14 cellular contexts compared by ENCODE assay signal in genomic region chr11:123047265-123047946, GRCh38. TPM values are rescaled to one million over a fixed set of nuclear protein-coding genes. Genes with fewer than 3 reads are reported as not detected.
DNase-seq lines count a peak whose midpoint lies in the region; ATAC-seq and TF ChIP-seq lines count a peak whose summit lies in the region.
"Had no signal": no experiment of that assay in that cellular context is flagged by ENCODE, and none has a peak within 500 bp of the region (broad histone marks: within the 10 kb centered on the region; RNA-seq: fewer than 3 reads in every experiment).

No MANE protein-coding gene starts in this region.

- DNase-seq in SK-N-SH = no peak
- DNase-seq in NCI-H146 (lab: John Stamatoyannopoulos, UW) = peak; percentile 38
- peak; percentile 61 for DNase-seq in mucosa of gallbladder (ENCODE audit: low spot score)
- DNase-seq in spleen = no peak
- no peak for DNase-seq in dedifferentiated amniotic fluid mesenchymal stem cell (ENCODE audit: extremely low spot score)
- DNase-seq in prostate gland (ENCODE audit: low spot score) = no peak
- DNase-seq: ACHN; Calu3; CD4-positive, CD25-positive, alpha-beta regulatory T cell; DMS 273 treated with DMSO at 0.1 percent for 48 hours had no signal

- TF ChIP-seq CTCF in SK-N-SH (IDR thresholded peaks at IDR 0.05) = no peak
- TF ChIP-seq CTCF in spleen (IDR thresholded peaks at IDR 0.05 in 8 of 11, conservative IDR thresholded peaks at IDR 0.05 in 3 of 11) = no peak
- TF ChIP-seq CTCF in prostate gland (IDR thresholded peaks at IDR 0.05) = no peak

- intact Hi-C loops in spleen (cut with DNase I; ENCODE audit: low total_unique reads) (no loop called here), prostate gland (cut with DNase I) (no loop called here)

- no peak overlapping the region for H3K27ac ChIP-seq in SK-N-SH (ENCODE audit: low read depth in 2 of 2, low read length in 1 of 2)
- H3K27ac ChIP-seq in spleen = peak overlapping the region in 5 of 8 donors; percentile 36 to 72 (median 51)
- H3K27ac ChIP-seq in prostate gland = no peak overlapping the region
- H3K27ac ChIP-seq: BLaER1 treated with 17β-estradiol and CSF1 and Interleukin-3, amounts not matched to agents 10 nM and 100 nM; HL-60 had no signal

- TF ChIP-seq POLR2A in spleen (IDR thresholded peaks at IDR 0.05) (no peak), prostate gland (IDR thresholded peaks at IDR 0.05) (no peak)

- H3K27me3 ChIP-seq in SK-N-SH (ENCODE audit: insufficient read depth) (no peaks in the 10 kb centered on the region), spleen (replicated peaks in 1 of 7) (no peaks in the 10 kb centered on the region), prostate gland (replicated peaks; ENCODE audit: insufficient read depth) (no peaks in the 10 kb centered on the region)
- H3K27me3 ChIP-seq: BLaER1 treated with 17β-estradiol and CSF1 and Interleukin-3, amounts not matched to agents 10 nM and 100 nM had no signal

- ATAC-seq in SK-N-SH treated with all-trans-retinoic acid at 6 μM for 48 hours = no peak
- ATAC-seq in HG02981 (IDR thresholded peaks at IDR 0.05; ENCODE audit: unreplicated experiment) = no peak

- POLR2A ChIA-PET in SK-N-SH (lab: Yijun Ruan, JAX) = interaction anchor here (1.1 to 1.3 kb wide), 2 partner anchors 10 to 15 kb away, joined by 5 to 6 read pairs; partner anchors contain the start of gene HSPA8

- H3K9ac ChIP-seq in SK-N-SH = no peak overlapping the region
- H3K9ac ChIP-seq: BLaER1 treated with 17β-estradiol and CSF1 and Interleukin-3, amounts not matched to agents 10 nM and 100 nM had no signal

- H3K9me2 ChIP-seq in SK-N-SH = no peaks in the 10 kb centered on the region

- H2AFZ ChIP-seq in SK-N-SH (ENCODE audit: low read depth) = no peak overlapping the region

- 75% methylated on average over 18 of the region's 18 CpGs for WGBS in SK-N-SH (ENCODE audit: low lambda C conversion rate)
- 73 to 86% (median 77%) methylated on average over 18 of the region's 18 CpGs for WGBS in spleen, 5 donors
- WGBS in prostate gland = 81% methylated on average over 18 of the region's 18 CpGs

- H3K36me3 ChIP-seq in SK-N-SH (replicated peaks in 1 of 2; ENCODE audit: control insufficient read depth in 1 of 2, insufficient read depth in 2 of 2, low read length in 1 of 2) = no peaks in the 10 kb centered on the region
- peaks cover 0 to 10% (median 0%) of the 10 kb centered on the region in 6 donors for H3K36me3 ChIP-seq in spleen
- H3K36me3 ChIP-seq in prostate gland = no peaks in the 10 kb centered on the region

- H3K9me3 ChIP-seq in SK-N-SH (no peaks in the 10 kb centered on the region), spleen (no peaks in the 10 kb centered on the region), prostate gland (no peaks in the 10 kb centered on the region)
- H3K9me3 ChIP-seq: BLaER1 treated with 17β-estradiol and CSF1 and Interleukin-3, amounts not matched to agents 10 nM and 100 nM had no signal

- TF ChIP-seq RAD21 in SK-N-SH (IDR thresholded peaks at IDR 0.05; ENCODE audit: low read length) = no peak

- H4K20me1 ChIP-seq in SK-N-SH (ENCODE audit: insufficient read depth) = no peaks in the 10 kb centered on the region

- CTCF ChIA-PET in SK-N-SH (lab: Yijun Ruan, JAX) = interaction anchor here (1.8 to 4.9 kb wide), 4 partner anchors 10 to 266 kb away, joined by 5 to 34 read pairs (median 12); no protein-coding TSS in a partner anchor

- H3K79me2 ChIP-seq in SK-N-SH (ENCODE audit: insufficient read depth) = no peaks in the 10 kb centered on the region

- H3K4me3 ChIP-seq in SK-N-SH (ENCODE audit: low read depth in 2 of 2, low read length in 1 of 2) = no peak overlapping the region
- no peak overlapping the region for H3K4me3 ChIP-seq in spleen
- H3K4me3 ChIP-seq in prostate gland = no peak overlapping the region
- H3K4me3 ChIP-seq: BLaER1 treated with 17β-estradiol and CSF1 and Interleukin-3, amounts not matched to agents 10 nM and 100 nM had no signal

- no peaks in the 10 kb centered on the region for H3K4me1 ChIP-seq in SK-N-SH (ENCODE audit: control insufficient read depth in 1 of 2, insufficient read depth in 2 of 2, low read depth in 1 of 2, low read length in 1 of 2)
- no peaks in the 10 kb centered on the region for H3K4me1 ChIP-seq in spleen
- no peaks in the 10 kb centered on the region for H3K4me1 ChIP-seq in prostate gland (replicated peaks)
- H3K4me1 ChIP-seq: BLaER1 treated with 17β-estradiol and CSF1 and Interleukin-3, amounts not matched to agents 10 nM and 100 nM had no signal

- TF ChIP-seq EP300 in SK-N-SH (IDR thresholded peaks at IDR 0.05; ENCODE audit: borderline replicate concordance in 1 of 2, low read depth in 1 of 2, low read length in 1 of 2) = no peak

- H3F3A ChIP-seq in SK-N-SH (replicated peaks; ENCODE audit: insufficient read depth) = peaks cover 6% of the 10 kb centered on the region

- no peak overlapping the region for H3K4me2 ChIP-seq in SK-N-SH
- H3K4me2 ChIP-seq: BLaER1 treated with 17β-estradiol and CSF1 and Interleukin-3, amounts not matched to agents 10 nM and 100 nM had no signal

TF ChIP-seq in SK-N-SH treated with all-trans-retinoic acid at 6 μM for 48 hours, 23 proteins besides CTCF, POLR2A, EP300 and RAD21:
- TF ChIP-seq CSDC2 (CRISPR knock-in tag; IDR thresholded peaks at IDR 0.05) = no peak
- TF ChIP-seq ZNF70 (CRISPR knock-in tag; IDR thresholded peaks at IDR 0.05) = peak; percentile 56; the same call in 1 of the 2 replicates

TF ChIP-seq in SK-N-SH, 30 proteins besides CTCF, POLR2A, EP300 and RAD21:
- no peak for TF ChIP-seq USF2 (IDR thresholded peaks at IDR 0.05; ENCODE audit: borderline replicate concordance, low read depth, low read length)
- TF ChIP-seq GATA2 (CRISPR knock-in tag; IDR thresholded peaks at IDR 0.05) = no peak
- TF ChIP-seq MXI1 (IDR thresholded peaks at IDR 0.05; ENCODE audit: low read depth, low read length) = no peak
- no peak for TF ChIP-seq TAF1 (IDR thresholded peaks at IDR 0.05; ENCODE audit: borderline replicate concordance, low read depth, low read length)
- no peak for TF ChIP-seq USF1 (IDR thresholded peaks at IDR 0.05; ENCODE audit: borderline replicate concordance, low read depth)
- no peak for TF ChIP-seq PBX3 (IDR thresholded peaks at IDR 0.05)
- TF ChIP-seq FOSL2 (IDR thresholded peaks at IDR 0.05; ENCODE audit: borderline replicate concordance, low read depth) = no peak
- no peak for TF ChIP-seq RCOR1 (IDR thresholded peaks at IDR 0.05; ENCODE audit: low read length)

RNA-seq across cellular contexts. Expression of gene HSPA8, which starts 14.5 kb away (rescaled TPM):
- 2,088 and 3,150 TPM in 2 replicates for polyA plus RNA-seq in SK-N-SH (2012; rRNA removed)
- polyA plus RNA-seq in SK-N-SH (2012; cell fraction: cytosol; rRNA removed) = 2,445 and 2,787 TPM in 2 replicates
- polyA plus RNA-seq in SK-N-SH (2012; cell fraction: nucleus; rRNA removed) = 1,331 and 2,502 TPM in 2 replicates
- 923 TPM for total RNA-seq in mucosa of gallbladder
- total RNA-seq in spleen = 1,000 to 10,000 TPM in 1 of 7 donors, 100 to 1,000 TPM in 6; 550 to 1,026 (median 678) TPM
- 100 to 1,000 TPM; 110 to 369 (median 156) TPM for polyA plus RNA-seq in spleen
- 100 to 1,000 TPM; 799 to 842 TPM for total RNA-seq in prostate gland

Comparison
In these comparisons a context has a peak if more than half of its experiments do, and no peak if none do; other contexts are left out.
1. DNase-seq: peak in NCI-H146 (single experiment) and mucosa of gallbladder (single experiment); none in SK-N-SH (single experiment), spleen (single experiment), dedifferentiated amniotic fluid mesenchymal stem cell (single experiment) and prostate gland (single experiment).
2. H3K27ac ChIP-seq: peak in spleen (5 of 8); none in SK-N-SH (0 of 2) and prostate gland (0 of 2).